8 cellular contexts compared by ENCODE assay signal in the genomic region with DNA sequence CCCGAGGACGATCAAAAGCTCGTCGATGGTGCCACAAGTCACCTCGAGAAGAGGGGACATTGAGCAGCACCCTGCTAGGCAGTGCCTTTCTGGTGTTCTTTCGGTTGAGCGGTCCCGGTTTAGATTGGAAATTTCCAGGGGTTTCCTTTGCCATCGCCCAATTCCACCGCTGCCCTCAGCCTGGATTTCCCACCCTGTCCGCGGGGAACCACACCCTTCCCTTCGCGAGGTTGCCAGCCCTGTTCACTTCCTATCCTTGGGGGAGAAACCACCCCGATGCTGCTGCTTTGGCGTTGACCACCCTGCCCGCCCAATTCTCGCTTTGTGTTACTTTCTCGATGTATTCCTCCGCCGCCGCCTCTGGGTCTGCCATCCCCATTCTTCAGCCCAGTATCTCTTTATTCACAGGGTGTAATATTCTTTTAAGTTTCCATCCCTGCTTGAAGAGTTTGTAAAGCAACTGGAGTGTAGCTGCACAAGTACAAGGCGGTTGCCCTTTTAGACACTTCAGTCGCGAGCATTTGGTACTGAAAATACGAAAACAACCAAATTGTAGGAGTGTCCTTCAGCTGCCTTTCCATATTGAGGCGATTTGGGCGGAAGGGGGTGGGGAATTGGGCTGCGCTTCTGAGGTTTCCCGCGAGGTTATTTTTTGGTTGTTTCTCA. TPM values are rescaled to one million over a fixed set of nuclear protein-coding genes. Genes with fewer than 3 reads are reported as not detected.
DNase-seq lines count a peak whose midpoint lies in the region; TF ChIP-seq lines count a peak whose summit lies in the region.

No MANE protein-coding gene starts in this region.

- H3K9ac ChIP-seq in mucosa of stomach (ENCODE audit: low read length) = peak overlapping the region; percentile 83

- peak overlapping the region; percentile 86 for H3K4me3 ChIP-seq in epithelial cell of proximal tubule (ENCODE audit: low read depth, low read length)
- H3K4me3 ChIP-seq in mucosa of stomach (ENCODE audit: low read length) = peak overlapping the region; percentile 80
- H3K4me3 ChIP-seq in suprapubic skin = peak overlapping the region; percentile 70

- no peaks in the 10 kb centered on the region for H3K27me3 ChIP-seq in mucosa of stomach (ENCODE audit: control insufficient read depth, insufficient read depth, low read length)
- no peaks in the 10 kb centered on the region for H3K27me3 ChIP-seq in suprapubic skin

- no peak for TF ChIP-seq EP300 in suprapubic skin (IDR thresholded peaks at IDR 0.05)

- peak overlapping the region; percentile 95 for H3K27ac ChIP-seq in suprapubic skin

- TF ChIP-seq CTCF in epithelial cell of proximal tubule (conservative IDR thresholded peaks at IDR 0.05; ENCODE audit: low read depth, low read length) (no peak), suprapubic skin (IDR thresholded peaks at IDR 0.05) (no peak)

- H3K36me3 ChIP-seq in mucosa of stomach (ENCODE audit: control insufficient read depth, insufficient read depth, low read length) (no peaks in the 10 kb centered on the region), suprapubic skin (no peaks in the 10 kb centered on the region)

- TF ChIP-seq POLR2A in suprapubic skin (IDR thresholded peaks at IDR 0.05) = no peak

- no peaks in the 10 kb centered on the region for H3K4me1 ChIP-seq in mucosa of stomach (ENCODE audit: control insufficient read depth, insufficient read depth, low read length)
- H3K4me1 ChIP-seq in suprapubic skin = peaks cover 24% of the 10 kb centered on the region

- H3K9me3 ChIP-seq in mucosa of stomach (ENCODE audit: control insufficient read depth, low read length) (no peaks in the 10 kb centered on the region), suprapubic skin (no peaks in the 10 kb centered on the region)

- DNase-seq in NCI-H82 (lab: John Stamatoyannopoulos, UW) (peak; percentile 53), NCI-H82 treated with DMSO at 0.1 percent for 48 hours (lab: John Stamatoyannopoulos, UW; ENCODE audit: unreplicated experiment) (no peak), NCI-H69 (lab: John Stamatoyannopoulos, UW) (peak; percentile 83), activated T-cell treated with anti-CD3 and anti-CD28 coated beads for 48 hours (ENCODE audit: low read depth) (peak; percentile 28), epithelial cell of proximal tubule (ENCODE audit: low read depth) (no peak), suprapubic skin (ENCODE audit: low spot score in 2 of 2) (peak; percentile 72 to 75), NCI-H1048 (lab: John Stamatoyannopoulos, UW) (no peak)

- WGBS in suprapubic skin = 33% methylated on average over 31 of the region's 31 CpGs

RNA-seq across cellular contexts. Expression of a gene that starts 1.1 kb away (rescaled TPM):
- total RNA-seq in epithelial cell of proximal tubule (42.5 and 49.6 TPM in 2 replicates), suprapubic skin (100 to 1,000 TPM; 133 to 450 (median 159) TPM)

RNA-seq across cellular contexts. Expression of a gene that starts 44.3 kb away (rescaled TPM):
- total RNA-seq in epithelial cell of proximal tubule = 0.14 and 0.52 TPM in 2 replicates
- total RNA-seq in suprapubic skin = 1 to 10 TPM in 2 of 4 donors, under 1 TPM in 2; 0.47 to 5.5 (median 0.99) TPM

Comparison
In these comparisons a context has a peak if more than half of its experiments do, and no peak if none do; other contexts are left out.
1. DNase-seq: peak in NCI-H82 (single experiment), NCI-H69 (single experiment), activated T-cell treated with anti-CD3 and anti-CD28 coated beads for 48 hours (single experiment) and suprapubic skin (2 of 2); none in NCI-H82 treated with DMSO at 0.1 percent for 48 hours (single experiment), epithelial cell of proximal tubule (single experiment) and NCI-H1048 (single experiment).
2. Peak in every context shown above with its lines, with median percentiles within 50 percentile points of each other: H3K4me3 ChIP-seq.